In the genomic region with DNA sequence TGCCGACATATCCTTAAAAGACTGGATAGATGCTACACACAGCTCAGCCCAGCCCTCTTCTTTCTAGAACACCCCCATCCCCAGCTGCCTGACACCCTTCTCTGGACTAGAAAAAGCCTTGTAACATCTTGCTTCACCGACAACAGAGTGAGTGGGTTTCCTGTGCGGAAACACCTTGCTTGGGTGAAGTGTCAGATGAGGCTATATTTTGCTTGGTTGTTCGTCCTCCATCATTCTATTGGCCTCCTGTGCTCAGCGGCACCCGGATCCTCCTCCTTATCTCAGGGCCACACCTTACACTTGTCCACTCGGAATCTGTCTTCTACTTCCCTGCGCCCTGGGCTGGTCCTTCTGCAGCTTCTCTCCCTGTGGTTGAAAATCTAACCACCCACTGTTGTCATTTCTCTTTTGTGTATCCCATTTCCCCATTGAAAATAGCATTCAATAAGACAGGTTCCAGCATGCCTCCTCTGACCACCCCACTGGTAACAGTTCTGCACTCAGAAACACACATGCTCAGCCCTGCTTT, we compare ENCODE assay signal across 1 cellular context.
TF ChIP-seq lines count a peak whose summit lies in the region.

No MANE protein-coding gene starts in this region.

TF ChIP-seq in K562, 482 proteins besides CTCF, POLR2A, EP300 and RAD21 (continued from another document):
- TF ChIP-seq, protein P1, sequence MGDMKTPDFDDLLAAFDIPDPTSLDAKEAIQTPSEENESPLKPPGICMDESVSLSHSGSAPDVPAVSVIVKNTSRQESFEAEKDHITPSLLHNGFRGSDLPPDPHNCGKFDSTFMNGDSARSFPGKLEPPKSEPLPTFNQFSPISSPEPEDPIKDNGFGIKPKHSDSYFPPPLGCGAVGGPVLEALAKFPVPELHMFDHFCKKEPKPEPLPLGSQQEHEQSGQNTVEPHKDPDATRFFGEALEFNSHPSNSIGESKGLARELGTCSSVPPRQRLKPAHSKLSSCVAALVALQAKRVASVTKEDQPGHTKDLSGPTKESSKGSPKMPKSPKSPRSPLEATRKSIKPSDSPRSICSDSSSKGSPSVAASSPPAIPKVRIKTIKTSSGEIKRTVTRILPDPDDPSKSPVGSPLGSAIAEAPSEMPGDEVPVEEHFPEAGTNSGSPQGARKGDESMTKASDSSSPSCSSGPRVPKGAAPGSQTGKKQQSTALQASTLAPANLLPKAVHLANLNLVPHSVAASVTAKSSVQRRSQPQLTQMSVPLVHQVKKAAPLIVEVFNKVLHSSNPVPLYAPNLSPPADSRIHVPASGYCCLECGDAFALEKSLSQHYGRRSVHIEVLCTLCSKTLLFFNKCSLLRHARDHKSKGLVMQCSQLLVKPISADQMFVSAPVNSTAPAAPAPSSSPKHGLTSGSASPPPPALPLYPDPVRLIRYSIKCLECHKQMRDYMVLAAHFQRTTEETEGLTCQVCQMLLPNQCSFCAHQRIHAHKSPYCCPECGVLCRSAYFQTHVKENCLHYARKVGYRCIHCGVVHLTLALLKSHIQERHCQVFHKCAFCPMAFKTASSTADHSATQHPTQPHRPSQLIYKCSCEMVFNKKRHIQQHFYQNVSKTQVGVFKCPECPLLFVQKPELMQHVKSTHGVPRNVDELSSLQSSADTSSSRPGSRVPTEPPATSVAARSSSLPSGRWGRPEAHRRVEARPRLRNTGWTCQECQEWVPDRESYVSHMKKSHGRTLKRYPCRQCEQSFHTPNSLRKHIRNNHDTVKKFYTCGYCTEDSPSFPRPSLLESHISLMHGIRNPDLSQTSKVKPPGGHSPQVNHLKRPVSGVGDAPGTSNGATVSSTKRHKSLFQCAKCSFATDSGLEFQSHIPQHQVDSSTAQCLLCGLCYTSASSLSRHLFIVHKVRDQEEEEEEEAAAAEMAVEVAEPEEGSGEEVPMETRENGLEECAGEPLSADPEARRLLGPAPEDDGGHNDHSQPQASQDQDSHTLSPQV (IDR thresholded peaks at IDR 0.05): no peak
- TF ChIP-seq BCOR (IDR thresholded peaks at IDR 0.05) (peak; percentile 57; the same call in 1 of the 2 replicates), ZNF584 (CRISPR knock-in tag; IDR thresholded peaks at IDR 0.05; ENCODE audit: low read depth) (no peak), ZNF212 (CRISPR knock-in tag; IDR thresholded peaks at IDR 0.05) (no peak), RBFOX2 (IDR thresholded peaks at IDR 0.05; ENCODE audit: low read depth, low read length) (no peak), BRD9 (IDR thresholded peaks at IDR 0.05; ENCODE audit: low read depth, partially characterized antibody) (no peak), SNIP1 (IDR thresholded peaks at IDR 0.05; ENCODE audit: low read depth) (no peak), ZNF57 (CRISPR knock-in tag; IDR thresholded peaks at IDR 0.05) (no peak), ZNF668 (CRISPR knock-in tag; IDR thresholded peaks at IDR 0.05) (no peak), NR1H2 (CRISPR knock-in tag; IDR thresholded peaks at IDR 0.05) (no peak), KDM2B (CRISPR knock-in tag; IDR thresholded peaks at IDR 0.05) (no peak), ZNF24 (IDR thresholded peaks at IDR 0.05) (no peak), CBX2 (IDR thresholded peaks at IDR 0.05; ENCODE audit: insufficient read depth, low read length, poor library complexity, severe bottlenecking) (no peak), DDX20 (tag; IDR thresholded peaks at IDR 0.05; ENCODE audit: low read depth) (no peak), SMARCE1 (IDR thresholded peaks at IDR 0.05) (peak; percentile 83), POLR2AphosphoS5 (IDR thresholded peaks at IDR 0.05; ENCODE audit: control insufficient read depth, insufficient read depth, low read depth, low read length) (peak; percentile 73), TEAD4 (IDR thresholded peaks at IDR 0.05; ENCODE audit: low read length) (peak; percentile 90), TEAD4 (CRISPR knock-in tag; IDR thresholded peaks at IDR 0.05; ENCODE audit: borderline replicate concordance) (no peak), ZKSCAN8 (CRISPR knock-in tag; IDR thresholded peaks at IDR 0.05) (no peak), HDAC1 (IDR thresholded peaks at IDR 0.05) (peak in 1 of 2 experiments; percentile 88; a peak in 2 of 4 replicates), ZC3H4 (CRISPR knock-in tag; IDR thresholded peaks at IDR 0.05; ENCODE audit: borderline replicate concordance) (no peak), BHLHE40 (IDR thresholded peaks at IDR 0.05; ENCODE audit: low read length) (no peak), CAMTA2 (CRISPR knock-in tag; conservative IDR thresholded peaks at IDR 0.05) (no peak), TRIM28 (IDR thresholded peaks at IDR 0.05) (peak; percentile 59; the same call in 1 of the 2 replicates), ZNF23 (CRISPR knock-in tag; IDR thresholded peaks at IDR 0.05) (no peak), ZNF79 (CRISPR knock-in tag; IDR thresholded peaks at IDR 0.05; ENCODE audit: low read depth) (no peak), ZNF174 (CRISPR knock-in tag; IDR thresholded peaks at IDR 0.05) (no peak), L3MBTL2 (IDR thresholded peaks at IDR 0.05) (no peak), MTA1 (IDR thresholded peaks at IDR 0.05; ENCODE audit: borderline replicate concordance) (peak; percentile 68), HLTF (IDR thresholded peaks at IDR 0.05) (no peak), SNRNP70 (optimal IDR thresholded peaks at IDR 0.05; ENCODE audit: low read depth, low read length) (no peak), FOXM1 (IDR thresholded peaks at IDR 0.05; ENCODE audit: low read depth) (peak; percentile 70), FOXM1 (CRISPR knock-in tag; IDR thresholded peaks at IDR 0.05; ENCODE audit: low read depth) (no peak), FOXK2 (conservative IDR thresholded peaks at IDR 0.05 in 1 of 2, IDR thresholded peaks at IDR 0.05 in 1 of 2; ENCODE audit: low read depth in 2 of 2) (peak in 1 of 2 experiments; percentile 41; a peak in 1 of 4 replicates), POLR2AphosphoS2 (IDR thresholded peaks at IDR 0.05; ENCODE audit: low read length) (no peak), RUNX1 (IDR thresholded peaks at IDR 0.05; ENCODE audit: low read depth) (no peak)
- TF ChIP-seq, protein P2, sequence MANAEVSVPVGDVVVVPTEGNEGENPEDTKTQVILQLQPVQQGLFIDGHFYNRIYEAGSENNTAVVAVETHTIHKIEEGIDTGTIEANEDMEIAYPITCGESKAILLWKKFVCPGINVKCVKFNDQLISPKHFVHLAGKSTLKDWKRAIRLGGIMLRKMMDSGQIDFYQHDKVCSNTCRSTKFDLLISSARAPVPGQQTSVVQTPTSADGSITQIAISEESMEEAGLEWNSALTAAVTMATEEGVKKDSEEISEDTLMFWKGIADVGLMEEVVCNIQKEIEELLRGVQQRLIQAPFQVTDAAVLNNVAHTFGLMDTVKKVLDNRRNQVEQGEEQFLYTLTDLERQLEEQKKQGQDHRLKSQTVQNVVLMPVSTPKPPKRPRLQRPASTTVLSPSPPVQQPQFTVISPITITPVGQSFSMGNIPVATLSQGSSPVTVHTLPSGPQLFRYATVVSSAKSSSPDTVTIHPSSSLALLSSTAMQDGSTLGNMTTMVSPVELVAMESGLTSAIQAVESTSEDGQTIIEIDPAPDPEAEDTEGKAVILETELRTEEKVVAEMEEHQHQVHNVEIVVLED (CRISPR knock-in tag; IDR thresholded peaks at IDR 0.05): no peak
- TF ChIP-seq, protein P3, sequence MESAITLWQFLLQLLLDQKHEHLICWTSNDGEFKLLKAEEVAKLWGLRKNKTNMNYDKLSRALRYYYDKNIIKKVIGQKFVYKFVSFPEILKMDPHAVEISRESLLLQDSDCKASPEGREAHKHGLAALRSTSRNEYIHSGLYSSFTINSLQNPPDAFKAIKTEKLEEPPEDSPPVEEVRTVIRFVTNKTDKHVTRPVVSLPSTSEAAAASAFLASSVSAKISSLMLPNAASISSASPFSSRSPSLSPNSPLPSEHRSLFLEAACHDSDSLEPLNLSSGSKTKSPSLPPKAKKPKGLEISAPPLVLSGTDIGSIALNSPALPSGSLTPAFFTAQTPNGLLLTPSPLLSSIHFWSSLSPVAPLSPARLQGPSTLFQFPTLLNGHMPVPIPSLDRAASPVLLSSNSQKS (CRISPR knock-in tag; IDR thresholded peaks at IDR 0.05): no peak
- TF ChIP-seq, protein P4, sequence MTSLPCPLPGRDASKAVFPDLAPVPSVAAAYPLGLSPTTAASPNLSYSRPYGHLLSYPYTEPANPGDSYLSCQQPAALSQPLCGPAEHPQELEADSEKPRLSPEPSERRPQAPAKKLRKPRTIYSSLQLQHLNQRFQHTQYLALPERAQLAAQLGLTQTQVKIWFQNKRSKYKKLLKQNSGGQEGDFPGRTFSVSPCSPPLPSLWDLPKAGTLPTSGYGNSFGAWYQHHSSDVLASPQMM (CRISPR knock-in tag; IDR thresholded peaks at IDR 0.05): no peak
- TF ChIP-seq, protein P5, sequence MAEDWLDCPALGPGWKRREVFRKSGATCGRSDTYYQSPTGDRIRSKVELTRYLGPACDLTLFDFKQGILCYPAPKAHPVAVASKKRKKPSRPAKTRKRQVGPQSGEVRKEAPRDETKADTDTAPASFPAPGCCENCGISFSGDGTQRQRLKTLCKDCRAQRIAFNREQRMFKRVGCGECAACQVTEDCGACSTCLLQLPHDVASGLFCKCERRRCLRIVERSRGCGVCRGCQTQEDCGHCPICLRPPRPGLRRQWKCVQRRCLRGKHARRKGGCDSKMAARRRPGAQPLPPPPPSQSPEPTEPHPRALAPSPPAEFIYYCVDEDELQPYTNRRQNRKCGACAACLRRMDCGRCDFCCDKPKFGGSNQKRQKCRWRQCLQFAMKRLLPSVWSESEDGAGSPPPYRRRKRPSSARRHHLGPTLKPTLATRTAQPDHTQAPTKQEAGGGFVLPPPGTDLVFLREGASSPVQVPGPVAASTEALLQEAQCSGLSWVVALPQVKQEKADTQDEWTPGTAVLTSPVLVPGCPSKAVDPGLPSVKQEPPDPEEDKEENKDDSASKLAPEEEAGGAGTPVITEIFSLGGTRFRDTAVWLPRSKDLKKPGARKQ (CRISPR knock-in tag; IDR thresholded peaks at IDR 0.05): no peak
- TF ChIP-seq, protein P6, sequence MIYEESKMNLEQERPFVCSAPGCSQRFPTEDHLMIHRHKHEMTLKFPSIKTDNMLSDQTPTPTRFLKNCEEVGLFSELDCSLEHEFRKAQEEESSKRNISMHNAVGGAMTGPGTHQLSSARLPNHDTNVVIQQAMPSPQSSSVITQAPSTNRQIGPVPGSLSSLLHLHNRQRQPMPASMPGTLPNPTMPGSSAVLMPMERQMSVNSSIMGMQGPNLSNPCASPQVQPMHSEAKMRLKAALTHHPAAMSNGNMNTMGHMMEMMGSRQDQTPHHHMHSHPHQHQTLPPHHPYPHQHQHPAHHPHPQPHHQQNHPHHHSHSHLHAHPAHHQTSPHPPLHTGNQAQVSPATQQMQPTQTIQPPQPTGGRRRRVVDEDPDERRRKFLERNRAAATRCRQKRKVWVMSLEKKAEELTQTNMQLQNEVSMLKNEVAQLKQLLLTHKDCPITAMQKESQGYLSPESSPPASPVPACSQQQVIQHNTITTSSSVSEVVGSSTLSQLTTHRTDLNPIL (CRISPR knock-in tag; IDR thresholded peaks at IDR 0.05): no peak
- TF ChIP-seq, protein P7, sequence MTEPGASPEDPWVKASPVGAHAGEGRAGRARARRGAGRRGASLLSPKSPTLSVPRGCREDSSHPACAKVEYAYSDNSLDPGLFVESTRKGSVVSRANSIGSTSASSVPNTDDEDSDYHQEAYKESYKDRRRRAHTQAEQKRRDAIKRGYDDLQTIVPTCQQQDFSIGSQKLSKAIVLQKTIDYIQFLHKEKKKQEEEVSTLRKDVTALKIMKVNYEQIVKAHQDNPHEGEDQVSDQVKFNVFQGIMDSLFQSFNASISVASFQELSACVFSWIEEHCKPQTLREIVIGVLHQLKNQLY (CRISPR knock-in tag; conservative IDR thresholded peaks at IDR 0.05): no peak
- TF ChIP-seq, protein P8, sequence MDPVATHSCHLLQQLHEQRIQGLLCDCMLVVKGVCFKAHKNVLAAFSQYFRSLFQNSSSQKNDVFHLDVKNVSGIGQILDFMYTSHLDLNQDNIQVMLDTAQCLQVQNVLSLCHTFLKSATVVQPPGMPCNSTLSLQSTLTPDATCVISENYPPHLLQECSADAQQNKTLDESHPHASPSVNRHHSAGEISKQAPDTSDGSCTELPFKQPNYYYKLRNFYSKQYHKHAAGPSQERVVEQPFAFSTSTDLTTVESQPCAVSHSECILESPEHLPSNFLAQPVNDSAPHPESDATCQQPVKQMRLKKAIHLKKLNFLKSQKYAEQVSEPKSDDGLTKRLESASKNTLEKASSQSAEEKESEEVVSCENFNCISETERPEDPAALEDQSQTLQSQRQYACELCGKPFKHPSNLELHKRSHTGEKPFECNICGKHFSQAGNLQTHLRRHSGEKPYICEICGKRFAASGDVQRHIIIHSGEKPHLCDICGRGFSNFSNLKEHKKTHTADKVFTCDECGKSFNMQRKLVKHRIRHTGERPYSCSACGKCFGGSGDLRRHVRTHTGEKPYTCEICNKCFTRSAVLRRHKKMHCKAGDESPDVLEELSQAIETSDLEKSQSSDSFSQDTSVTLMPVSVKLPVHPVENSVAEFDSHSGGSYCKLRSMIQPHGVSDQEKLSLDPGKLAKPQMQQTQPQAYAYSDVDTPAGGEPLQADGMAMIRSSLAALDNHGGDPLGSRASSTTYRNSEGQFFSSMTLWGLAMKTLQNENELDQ (CRISPR knock-in tag; IDR thresholded peaks at IDR 0.05; ENCODE audit: borderline replicate concordance): no peak
- TF ChIP-seq, protein P9, sequence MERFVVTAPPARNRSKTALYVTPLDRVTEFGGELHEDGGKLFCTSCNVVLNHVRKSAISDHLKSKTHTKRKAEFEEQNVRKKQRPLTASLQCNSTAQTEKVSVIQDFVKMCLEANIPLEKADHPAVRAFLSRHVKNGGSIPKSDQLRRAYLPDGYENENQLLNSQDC (CRISPR knock-in tag; IDR thresholded peaks at IDR 0.05): no peak
- TF ChIP-seq, protein P10, sequence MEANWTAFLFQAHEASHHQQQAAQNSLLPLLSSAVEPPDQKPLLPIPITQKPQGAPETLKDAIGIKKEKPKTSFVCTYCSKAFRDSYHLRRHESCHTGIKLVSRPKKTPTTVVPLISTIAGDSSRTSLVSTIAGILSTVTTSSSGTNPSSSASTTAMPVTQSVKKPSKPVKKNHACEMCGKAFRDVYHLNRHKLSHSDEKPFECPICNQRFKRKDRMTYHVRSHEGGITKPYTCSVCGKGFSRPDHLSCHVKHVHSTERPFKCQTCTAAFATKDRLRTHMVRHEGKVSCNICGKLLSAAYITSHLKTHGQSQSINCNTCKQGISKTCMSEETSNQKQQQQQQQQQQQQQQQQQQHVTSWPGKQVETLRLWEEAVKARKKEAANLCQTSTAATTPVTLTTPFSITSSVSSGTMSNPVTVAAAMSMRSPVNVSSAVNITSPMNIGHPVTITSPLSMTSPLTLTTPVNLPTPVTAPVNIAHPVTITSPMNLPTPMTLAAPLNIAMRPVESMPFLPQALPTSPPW (CRISPR knock-in tag; IDR thresholded peaks at IDR 0.05): no peak
- TF ChIP-seq, protein P11, sequence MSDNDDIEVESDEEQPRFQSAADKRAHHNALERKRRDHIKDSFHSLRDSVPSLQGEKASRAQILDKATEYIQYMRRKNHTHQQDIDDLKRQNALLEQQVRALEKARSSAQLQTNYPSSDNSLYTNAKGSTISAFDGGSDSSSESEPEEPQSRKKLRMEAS (CRISPR knock-in tag; IDR thresholded peaks at IDR 0.05): peak; percentile 25; the same call in 1 of the 2 replicates
